Comparison of ENCODE assay signal across 22 cellular contexts in genomic region chr6:79824231-79824630, GRCh38.
"Had no signal": no experiment of that assay in that cellular context is flagged by ENCODE, and none has a peak within 500 bp of the region (broad histone marks: within the 10 kb centered on the region; RNA-seq: fewer than 3 reads in every experiment).

No MANE protein-coding gene starts in this region.

- H3K27ac Mint-ChIP-seq: activated naive CD4-positive, alpha-beta T cell treated with anti-CD3 and anti-CD28 coated beads, Interleukin-2, amount 50 U/mL, for 24 hours; activated T-cell treated with anti-CD3 and anti-CD28 coated beads, Interleukin-2, amount 50 U/mL, for 72 hours; naive B cell; T-helper 1 cell treated with Interleukin-12 subunit alpha and Interleukin-12 subunit beta and Interleukin-4 antibody, amounts not matched to agents 30 μg/mL and 1 μg/mL, for 36 hours had no signal

- H3K4me3 ChIP-seq: adrenal gland, colonic mucosa, esophagus muscularis mucosa, mucosa of descending colon, thyroid gland had no signal

- H3K27ac ChIP-seq: adrenal gland, colonic mucosa, esophagus muscularis mucosa, thyroid gland had no signal

- H3K4me1 ChIP-seq: adrenal gland, colonic mucosa, esophagus muscularis mucosa, thyroid gland had no signal

- H3K36me3 ChIP-seq: adrenal gland, colonic mucosa, esophagus muscularis mucosa, thyroid gland had no signal

- H3K9me3 Mint-ChIP-seq: activated naive CD4-positive, alpha-beta T cell treated with anti-CD3 and anti-CD28 coated beads, Interleukin-2, amount 50 U/mL, for 24 hours; activated T-cell treated with anti-CD3 and anti-CD28 coated beads, Interleukin-2, amount 50 U/mL, for 72 hours; T-helper 1 cell treated with Interleukin-12 subunit alpha and Interleukin-12 subunit beta and Interleukin-4 antibody, amounts not matched to agents 30 μg/mL and 1 μg/mL, for 36 hours had no signal

- ATAC-seq: activated CD4-positive, CD25-positive, alpha-beta regulatory T cell treated with anti-CD3 and anti-CD28 coated beads, Interleukin-2, amount 50 U/mL, for 24 hours; activated T-cell treated with anti-CD3 and anti-CD28 coated beads, Interleukin-2, amount 50 U/mL, for 72 hours; mucosa of descending colon had no signal

- H3K4me1 Mint-ChIP-seq: activated naive CD4-positive, alpha-beta T cell treated with anti-CD3 and anti-CD28 coated beads, Interleukin-2, amount 50 U/mL, for 24 hours; naive B cell had no signal

- H3K27me3 ChIP-seq: adrenal gland, colonic mucosa, esophagus muscularis mucosa, thyroid gland had no signal

- H3K36me3 Mint-ChIP-seq: activated naive CD4-positive, alpha-beta T cell treated with anti-CD3 and anti-CD28 coated beads, Interleukin-2, amount 50 U/mL, for 24 hours; naive B cell had no signal

- H3K9me3 ChIP-seq: adrenal gland, colonic mucosa, mucosa of descending colon, thyroid gland had no signal

- H3K4me3 Mint-ChIP-seq: activated naive CD4-positive, alpha-beta T cell treated with anti-CD3 and anti-CD28 coated beads, Interleukin-2, amount 50 U/mL, for 24 hours; activated T-cell treated with anti-CD3 and anti-CD28 coated beads, Interleukin-2, amount 50 U/mL, for 72 hours; naive B cell; neural crest cell; T-helper 1 cell treated with Interleukin-12 subunit alpha and Interleukin-12 subunit beta and Interleukin-4 antibody, amounts not matched to agents 30 μg/mL and 1 μg/mL, for 36 hours had no signal

- DNase-seq: activated CD4-positive, alpha-beta T cell treated with anti-CD3 and anti-CD28 coated beads, Interleukin-2, amount 50 U/mL, for 1 hour; activated CD8-positive, alpha-beta memory T cell treated with anti-CD3 and anti-CD28 coated beads for 24 hours; activated CD8-positive, alpha-beta memory T cell treated with anti-CD3 and anti-CD28 coated beads, Interleukin-2, amount 50 U/mL, for 48 hours; activated effector memory CD4-positive, alpha-beta T cell treated with anti-CD3 and anti-CD28 coated beads, Interleukin-2, amount 50 U/mL, for 16 hours; activated T-cell treated with anti-CD3 and anti-CD28 coated beads, Interleukin-2, amount 50 U/mL, for 72 hours; adrenal gland; caudate nucleus; colonic mucosa; mesenchymal stem cell; mucosa of descending colon; naive B cell; retina; stimulated activated CD4-positive, alpha-beta T cell treated with anti-CD3 and anti-CD28 coated beads, Interleukin-12 subunit alpha, Interleukin-12 subunit beta, amount 100 ng/mL, for 4 hours; stimulated activated CD4-positive, alpha-beta T cell treated with anti-CD3 and anti-CD28 coated beads, Interleukin-1b, Interleukin-23, amount 100 ng/mL, for 48 hours; stimulated activated CD8-positive, alpha-beta memory T cell treated with anti-CD3 and anti-CD28 coated beads, Interleukin-4, amount 100 ng/mL, for 48 hours; stimulated activated naive CD4-positive, alpha-beta T cell; thyroid gland had no signal
